In genomic region chr6:160106701-160107100, GRCh38 we compare ENCODE assay signal across 21 cellular contexts. TPM values are rescaled to one million over a fixed set of nuclear protein-coding genes. Genes with fewer than 3 reads are reported as not detected.
"Had no signal": no experiment of that assay in that cellular context is flagged by ENCODE, and none has a peak within 500 bp of the region (broad histone marks: within the 10 kb centered on the region; RNA-seq: fewer than 3 reads in every experiment).

No MANE protein-coding gene starts in this region.

- H3K27me3 Mint-ChIP-seq: activated CD8-positive, alpha-beta memory T cell treated with anti-CD3 and anti-CD28 coated beads, Interleukin-2, amount 10 ng/mL, durations not matched to agents 7 days and 5 days; naive B cell had no signal

- H3K27ac Mint-ChIP-seq: activated CD8-positive, alpha-beta memory T cell treated with anti-CD3 and anti-CD28 coated beads, Interleukin-2, amount 10 ng/mL, durations not matched to agents 7 days and 5 days; T-helper 2 cell treated with Interferon-gamma antibody and Interleukin-4, amounts not matched to agents 5 μg/mL and 100 μg/mL, for 36 hours had no signal

- H3K9me3 ChIP-seq: right atrium auricular region, SJSA1, tibial artery, vagina had no signal

- H3K27ac ChIP-seq: coronary artery, right atrium auricular region, SJSA1, skin epidermis, tibial artery, vagina had no signal

- ATAC-seq: activated CD8-positive, alpha-beta memory T cell treated with anti-CD3 and anti-CD28 coated beads, Interleukin-2, amount 10 ng/mL, durations not matched to agents 7 days and 5 days; activated T-cell treated with anti-CD3 and anti-CD28 coated beads, Interleukin-2, amount 50 U/mL, for 4 hours; left lobe of liver had no signal

- H3K4me3 Mint-ChIP-seq: activated CD8-positive, alpha-beta memory T cell treated with anti-CD3 and anti-CD28 coated beads, Interleukin-2, amount 10 ng/mL, durations not matched to agents 7 days and 5 days; activated T-cell treated with anti-CD3 and anti-CD28 coated beads, Interleukin-2, amount 50 U/mL, for 4 hours; naive B cell; T-helper 2 cell treated with Interferon-gamma antibody and Interleukin-4, amounts not matched to agents 5 μg/mL and 100 μg/mL, for 36 hours had no signal

- H3K4me3 ChIP-seq: coronary artery, right atrium auricular region, SJSA1, skin epidermis, tibial artery, vagina had no signal

- DNase-seq: activated CD4-positive, alpha-beta T cell treated with anti-CD3 and anti-CD28 coated beads, Interleukin-2, amount 50 U/mL, for 1 hour; activated CD8-positive, alpha-beta memory T cell treated with anti-CD3 and anti-CD28 coated beads, Interleukin-2, amount 10 ng/mL, durations not matched to agents 7 days and 5 days; activated naive CD4-positive, alpha-beta T cell; activated T-cell treated with anti-CD3 and anti-CD28 coated beads, Interleukin-2, amount 50 U/mL, for 4 hours; caudate nucleus; head of caudate nucleus; mammary epithelial cell; naive B cell; stimulated activated CD4-positive, alpha-beta T cell treated with anti-CD3 and anti-CD28 coated beads, Interleukin-15, amount 100 ng/mL, for 24 hours; stimulated activated CD4-positive, alpha-beta T cell treated with anti-CD3 and anti-CD28 coated beads, Interleukin-4, amount 100 ng/mL, for 1 hour; stimulated activated naive CD4-positive, alpha-beta T cell had no signal

- H3K4me1 ChIP-seq: right atrium auricular region, SJSA1, vagina had no signal

- H3K27me3 ChIP-seq: right atrium auricular region, SJSA1, tibial artery, vagina had no signal

- H3K9me3 Mint-ChIP-seq: activated T-cell treated with anti-CD3 and anti-CD28 coated beads, Interleukin-2, amount 50 U/mL, for 4 hours; naive B cell; T-helper 2 cell treated with Interferon-gamma antibody and Interleukin-4, amounts not matched to agents 5 μg/mL and 100 μg/mL, for 36 hours had no signal

RNA-seq across cellular contexts. Expression of gene SLC22A1, which starts 14.9 kb away (rescaled TPM):
- total RNA-seq: endothelial cell of umbilical vein, frontal cortex, right atrium auricular region, SJSA1 had no signal
